In the genomic region with DNA sequence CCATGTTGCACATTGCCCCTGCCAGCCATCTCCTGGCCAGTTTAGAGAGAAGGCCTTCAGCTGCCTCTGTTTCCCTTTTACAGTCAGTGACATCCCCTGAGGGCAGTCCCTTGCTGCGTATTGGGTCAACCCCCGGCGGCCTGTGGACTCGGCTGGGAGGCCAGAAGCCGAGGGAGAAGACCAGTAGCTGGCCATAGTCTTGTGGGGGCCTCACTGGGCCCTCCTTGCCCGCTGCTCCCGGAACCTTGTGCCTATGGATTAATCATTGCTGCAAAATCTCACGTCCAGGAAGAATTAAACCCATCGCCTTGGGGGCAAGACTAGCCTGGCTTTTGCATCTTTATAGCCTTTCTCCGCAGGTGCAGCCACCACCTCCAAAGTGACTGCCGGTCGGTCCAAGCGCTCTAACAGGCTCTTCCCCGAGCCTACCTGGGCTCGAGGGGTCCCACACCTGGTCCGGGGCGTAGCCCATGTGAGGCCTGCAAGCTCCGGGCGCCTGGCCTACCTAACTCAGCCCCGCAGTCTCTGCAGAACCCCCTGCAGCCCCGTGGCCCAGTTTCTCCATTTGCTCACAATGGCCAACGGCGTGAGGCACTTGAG, we compare ENCODE assay signal across 1 cellular context.
TF ChIP-seq lines count a peak whose summit lies in the region.

No MANE protein-coding gene starts in this region.

TF ChIP-seq in GM12878, 131 proteins besides CTCF, POLR2A, EP300 and RAD21:
- TF ChIP-seq NKRF (conservative IDR thresholded peaks at IDR 0.05) (no peak), MEF2B (IDR thresholded peaks at IDR 0.05; ENCODE audit: partially characterized antibody, poor library complexity, severe bottlenecking) (no peak), NFXL1 (IDR thresholded peaks at IDR 0.05; ENCODE audit: borderline replicate concordance) (no peak), HDAC2 (IDR thresholded peaks at IDR 0.05) (no peak), NR2C2 (IDR thresholded peaks at IDR 0.05; ENCODE audit: borderline replicate concordance, control insufficient read depth, insufficient read length, low read depth) (no peak), JUND (IDR thresholded peaks at IDR 0.05; ENCODE audit: low read depth, low read length) (no peak), RUNX3 (IDR thresholded peaks at IDR 0.05; ENCODE audit: low read length) (no peak), GATAD2B (conservative IDR thresholded peaks at IDR 0.05; ENCODE audit: low read depth) (no peak), POU2F2 (IDR thresholded peaks at IDR 0.05; ENCODE audit: borderline replicate concordance, low read depth, low read length) (no peak), MEF2A (IDR thresholded peaks at IDR 0.05; ENCODE audit: insufficient read depth, low read depth, low read length) (no peak), ESRRA (IDR thresholded peaks at IDR 0.05; ENCODE audit: low read length) (no peak), TARDBP (IDR thresholded peaks at IDR 0.05; ENCODE audit: borderline replicate concordance) (no peak), MXI1 (IDR thresholded peaks at IDR 0.05; ENCODE audit: low read depth, low read length) (no peak), MTA2 (IDR thresholded peaks at IDR 0.05; ENCODE audit: low read depth) (no peak)
- TF ChIP-seq, protein P1, sequence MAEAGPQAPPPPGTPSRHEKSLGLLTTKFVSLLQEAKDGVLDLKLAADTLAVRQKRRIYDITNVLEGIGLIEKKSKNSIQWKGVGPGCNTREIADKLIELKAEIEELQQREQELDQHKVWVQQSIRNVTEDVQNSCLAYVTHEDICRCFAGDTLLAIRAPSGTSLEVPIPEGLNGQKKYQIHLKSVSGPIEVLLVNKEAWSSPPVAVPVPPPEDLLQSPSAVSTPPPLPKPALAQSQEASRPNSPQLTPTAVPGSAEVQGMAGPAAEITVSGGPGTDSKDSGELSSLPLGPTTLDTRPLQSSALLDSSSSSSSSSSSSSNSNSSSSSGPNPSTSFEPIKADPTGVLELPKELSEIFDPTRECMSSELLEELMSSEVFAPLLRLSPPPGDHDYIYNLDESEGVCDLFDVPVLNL (IDR thresholded peaks at IDR 0.05; ENCODE audit: low read depth, low read length) = no peak
